Comparison of ENCODE assay signal across 16 cellular contexts in genomic region chr12:81209001-81209400, GRCh38.
A peak's percentile ranks its signal among the peaks of the same experiment; 100 is the strongest.
DNase-seq lines count a peak whose midpoint lies in the region; ATAC-seq, FAIRE-seq and TF ChIP-seq lines count a peak whose summit lies in the region.
"Had no signal": no experiment of that assay in that cellular context is flagged by ENCODE, and none has a peak within 500 bp of the region (broad histone marks: within the 10 kb centered on the region; RNA-seq: fewer than 3 reads in every experiment).

No MANE protein-coding gene starts in this region.

- H3K4me1 ChIP-seq in IMR-90 (ENCODE audit: control insufficient read depth, insufficient read depth, low read length), result no peaks in the 10 kb centered on the region
- H3K4me1 ChIP-seq in endodermal cell (ENCODE audit: control insufficient read depth, insufficient read depth, low read length), result peaks cover 25% of the 10 kb centered on the region
- peaks cover 35% of the 10 kb centered on the region for H3K4me1 ChIP-seq in HepG2 (ENCODE audit: insufficient read depth, low read length)
- no peaks in the 10 kb centered on the region for H3K4me1 ChIP-seq in upper lobe of left lung
- H3K4me1 ChIP-seq: prostate gland had no signal

- no peaks in the 10 kb centered on the region for H3K79me1 ChIP-seq in IMR-90 (ENCODE audit: low read depth in 1 of 2, low read length in 2 of 2)

- H3K4me3 Mint-ChIP-seq in endodermal cell, result peak overlapping the region; percentile 9
- no peak overlapping the region for H3K4me3 Mint-ChIP-seq in immature natural killer cell
- H3K4me3 Mint-ChIP-seq: activated CD4-positive, alpha-beta T cell treated with anti-CD3 and anti-CD28 coated beads for 36 hours had no signal

- no peak overlapping the region for H4K5ac ChIP-seq in IMR-90 (ENCODE audit: low read depth, low read length)

- DNase-seq in AG08395 (ENCODE audit: low spot score), result peak; percentile 5
- peak; percentile 8 for DNase-seq in IMR-90
- no peak for DNase-seq in endodermal cell
- peak; percentile 49 for DNase-seq in HepG2 (ENCODE audit: low spot score)
- DNase-seq in upper lobe of left lung, result no peak
- DNase-seq in immature natural killer cell, result no peak
- DNase-seq: ACHN; activated CD4-positive, alpha-beta T cell treated with anti-CD3 and anti-CD28 coated beads for 36 hours; activated naive CD4-positive, alpha-beta T cell treated with anti-CD3 and anti-CD28 coated beads, Interleukin-2, amount 50 U/mL, for 16 hours; cerebellar nuclear complex; hippocampal formation; left colon; NCI-H2081 treated with DMSO at 0.1 percent for 48 hours had no signal

- H4K8ac ChIP-seq in IMR-90 (ENCODE audit: low read depth in 2 of 2, low read length in 2 of 2), result no peak overlapping the region

- H3K9me1 ChIP-seq in IMR-90 (ENCODE audit: insufficient read depth, low read length), result no peaks in the 10 kb centered on the region

- no peak overlapping the region for H2BK5ac ChIP-seq in IMR-90 (ENCODE audit: low read depth, low read length, poor library complexity, severe bottlenecking)

- intact Hi-C loops in IMR-90 (cut with micrococcal nuclease) (no loop called here), HepG2 (cut with micrococcal nuclease; ENCODE audit: unreplicated experiment) (no loop called here)

- H3K56ac ChIP-seq in IMR-90 (ENCODE audit: extremely low read depth, insufficient read depth, low read length), result no peak overlapping the region

- no peak overlapping the region for H2AFZ ChIP-seq in IMR-90 (replicated peaks; ENCODE audit: low read length, poor library complexity)
- no peak overlapping the region for H2AFZ ChIP-seq in HepG2 (ENCODE audit: low read length)

- H3K18ac ChIP-seq in IMR-90 (ENCODE audit: low read depth, low read length), result no peak overlapping the region

- H3K27ac ChIP-seq in IMR-90 (ENCODE audit: insufficient read depth, low read length), result no peak overlapping the region
- no peak overlapping the region for H3K27ac ChIP-seq in endodermal cell (ENCODE audit: low read depth, low read length)
- H3K27ac ChIP-seq in HepG2 (ENCODE audit: extremely low read length, insufficient read depth, low read length), result peak overlapping the region; percentile 32
- no peak overlapping the region for H3K27ac ChIP-seq in upper lobe of left lung
- H3K27ac ChIP-seq: prostate gland had no signal

- H3K36me3 ChIP-seq in IMR-90 (ENCODE audit: control insufficient read depth, insufficient read depth, low read length) (no peaks in the 10 kb centered on the region), endodermal cell (ENCODE audit: control insufficient read depth, insufficient read depth, low read length) (no peaks in the 10 kb centered on the region), HepG2 (replicated peaks in 1 of 2; ENCODE audit: control insufficient read depth in 1 of 2, insufficient read depth in 2 of 2, low read length in 2 of 2) (peaks cover 2 to 16% of the 10 kb centered on the region in 2 experiments; a peak in 2 of 5 replicates), upper lobe of left lung (no peaks in the 10 kb centered on the region)
- H3K36me3 ChIP-seq: prostate gland had no signal

- H2AK9ac ChIP-seq in IMR-90 (replicated peaks; ENCODE audit: low read depth, low read length, poor library complexity), result no peak overlapping the region

- no peak overlapping the region for H2BK15ac ChIP-seq in IMR-90 (ENCODE audit: low read depth, low read length)

- POLR2A ChIA-PET in IMR-90 (lab: Charles Lee; ENCODE audit: unreplicated experiment), result no interaction called here
- POLR2A ChIA-PET in HepG2 (lab: Yijun Ruan, JAX), result no interaction called here

- H3K27me3 ChIP-seq in IMR-90 (ENCODE audit: control insufficient read depth, insufficient read depth, low read length) (no peaks in the 10 kb centered on the region), endodermal cell (ENCODE audit: control insufficient read depth, insufficient read depth, low read length, poor library complexity, severe bottlenecking) (no peaks in the 10 kb centered on the region), HepG2 (ENCODE audit: control insufficient read depth in 1 of 2, insufficient read depth in 2 of 2, low read length in 2 of 2) (no peaks in the 10 kb centered on the region), upper lobe of left lung (no peaks in the 10 kb centered on the region)

- H4K20me1 ChIP-seq in IMR-90 (ENCODE audit: insufficient read depth, low read length), result no peaks in the 10 kb centered on the region
- no peaks in the 10 kb centered on the region for H4K20me1 ChIP-seq in HepG2 (ENCODE audit: insufficient read depth, low read length)

- FAIRE-seq in HepG2 (lab: Jason Lieb, UNC), result peak; percentile 70

- no peak overlapping the region for H2BK120ac ChIP-seq in IMR-90 (ENCODE audit: low read depth, low read length)

- H3K4me1 Mint-ChIP-seq in endodermal cell (peaks cover 65% of the 10 kb centered on the region), immature natural killer cell (no peaks in the 10 kb centered on the region)
- H3K4me1 Mint-ChIP-seq: activated CD4-positive, alpha-beta T cell treated with anti-CD3 and anti-CD28 coated beads for 36 hours had no signal

- no peak overlapping the region for H3K4ac ChIP-seq in IMR-90 (ENCODE audit: low read depth, low read length)

- TF ChIP-seq CTCF in IMR-90 (conservative IDR thresholded peaks at IDR 0.05; ENCODE audit: low read depth, low read length) (no peak), endodermal cell (conservative IDR thresholded peaks at IDR 0.05) (no peak), HepG2 (CRISPR knock-in tag; IDR thresholded peaks at IDR 0.05) (no peak), upper lobe of left lung (IDR thresholded peaks at IDR 0.05) (no peak)

- in situ Hi-C loops in IMR-90 (cut with MboI; ENCODE audit: low sequenced_read_pairs), result no loop called here
- in situ Hi-C loops in HepG2 (cut with HindIII; ENCODE audit: extremely low pct_ligation_motif_present, low pct_unique_long_range_greater_than_20kb), result no loop called here

- H3K4me2 ChIP-seq in IMR-90 (ENCODE audit: low read depth, low read length) (no peak overlapping the region), HepG2 (ENCODE audit: low read depth, low read length) (no peak overlapping the region)

- H4K91ac ChIP-seq in IMR-90 (ENCODE audit: insufficient read depth, low read depth, low read length), result no peak overlapping the region

- H3K27ac Mint-ChIP-seq in endodermal cell (no peak overlapping the region), immature natural killer cell (no peak overlapping the region)
- H3K27ac Mint-ChIP-seq: activated CD4-positive, alpha-beta T cell treated with anti-CD3 and anti-CD28 coated beads for 36 hours had no signal

- H3K4me3 ChIP-seq in IMR-90 (ENCODE audit: insufficient read depth, low read depth, low read length), result no peak overlapping the region
- H3K4me3 ChIP-seq in endodermal cell (ENCODE audit: low read length), result peak overlapping the region; percentile 25
- H3K4me3 ChIP-seq in HepG2 (replicated peaks in 1 of 3; ENCODE audit: insufficient read depth in 1 of 3, low read depth in 2 of 3, low read length in 3 of 3), result no peak overlapping the region
- H3K4me3 ChIP-seq in upper lobe of left lung, result no peak overlapping the region
- H3K4me3 ChIP-seq: prostate gland had no signal

- no peak overlapping the region for H2BK20ac ChIP-seq in IMR-90 (ENCODE audit: low read depth, low read length)

- H3K36me3 Mint-ChIP-seq in endodermal cell (ENCODE audit: low read depth), result no peaks in the 10 kb centered on the region
- no peaks in the 10 kb centered on the region for H3K36me3 Mint-ChIP-seq in immature natural killer cell

- no peak overlapping the region for H3K14ac ChIP-seq in IMR-90 (replicated peaks; ENCODE audit: low read depth, low read length)

- H3K9ac ChIP-seq in IMR-90 (ENCODE audit: low read depth, low read length) (no peak overlapping the region), endodermal cell (ENCODE audit: extremely low read depth, low read length, poor library complexity, severe bottlenecking) (no peak overlapping the region), HepG2 (ENCODE audit: insufficient read depth, low read depth, low read length) (no peak overlapping the region)

- no peak for TF ChIP-seq RAD21 in IMR-90 (IDR thresholded peaks at IDR 0.05; ENCODE audit: low read length)
- no peak for TF ChIP-seq RAD21 in HepG2 (CRISPR knock-in tag; IDR thresholded peaks at IDR 0.05)

- H3K27me3 Mint-ChIP-seq in endodermal cell (ENCODE audit: insufficient read depth), result no peaks in the 10 kb centered on the region
- peaks cover 0 to 1% (median 0%) of the 10 kb centered on the region in 3 donors for H3K27me3 Mint-ChIP-seq in immature natural killer cell (ENCODE audit: low read depth in 3 of 3)
- H3K27me3 Mint-ChIP-seq: activated CD4-positive, alpha-beta T cell treated with anti-CD3 and anti-CD28 coated beads for 36 hours had no signal

- no peaks in the 10 kb centered on the region for H3K79me2 ChIP-seq in HepG2 (ENCODE audit: insufficient read depth, low read length)

- CTCF ChIA-PET in IMR-90 (lab: Yijun Ruan, JAX) (no interaction called here), HepG2 (lab: Yijun Ruan, JAX; ENCODE audit: low intra/inter-chr PET ratio, low total read pairs) (no interaction called here)

- no peak for TF ChIP-seq POLR2A in IMR-90 (IDR thresholded peaks at IDR 0.05; ENCODE audit: low read depth, low read length)
- no peak for TF ChIP-seq POLR2A in HepG2 (IDR thresholded peaks at IDR 0.05; ENCODE audit: insufficient read depth in 1 of 2, low read depth in 2 of 2, low read length in 2 of 2)
- no peak for TF ChIP-seq POLR2A in upper lobe of left lung (IDR thresholded peaks at IDR 0.05)

- BruUV-seq in IMR-90 (replicated peaks; lab: Mats Ljungman, UMichigan), result no TSS peak
- no TSS peak for BruUV-seq in HepG2 (replicated peaks; lab: Mats Ljungman, UMichigan)

- ATAC-seq in IMR-90 (ENCODE audit: low read depth) (peak; percentile 37; the same call in 1 of the 2 replicates), HepG2 (peak; percentile 91), HG02973 (IDR thresholded peaks at IDR 0.05; ENCODE audit: unreplicated experiment) (no peak), upper lobe of left lung (ENCODE audit: low FRiP score in 2 of 2) (no peak), GM18517 (IDR thresholded peaks at IDR 0.05; ENCODE audit: unreplicated experiment) (no peak)
- ATAC-seq: activated CD4-positive, alpha-beta T cell treated with anti-CD3 and anti-CD28 coated beads for 36 hours had no signal

- no peak overlapping the region for H3K23ac ChIP-seq in IMR-90 (ENCODE audit: low read depth, low read length)

- H3K9me3 ChIP-seq in IMR-90 (ENCODE audit: control insufficient read depth, insufficient read depth, low read length) (no peaks in the 10 kb centered on the region), endodermal cell (ENCODE audit: control insufficient read depth, low read length) (no peaks in the 10 kb centered on the region), HepG2 (ENCODE audit: low read length) (no peaks in the 10 kb centered on the region), upper lobe of left lung (no peaks in the 10 kb centered on the region)
- H3K9me3 ChIP-seq: prostate gland had no signal

- dilution Hi-C loops in IMR-90 (cut with HindIII; ENCODE audit: low sequenced_read_pairs, unreplicated experiment), result no loop called here

- H3K9me3 Mint-ChIP-seq in endodermal cell, result no peaks in the 10 kb centered on the region
- peaks cover 1 to 29% (median 7%) of the 10 kb centered on the region in 6 donors for H3K9me3 Mint-ChIP-seq in immature natural killer cell

- H2AK5ac ChIP-seq in IMR-90 (ENCODE audit: low read depth, low read length), result no peak overlapping the region

- no peak for TF ChIP-seq EP300 in HepG2 (IDR thresholded peaks at IDR 0.05; ENCODE audit: low read depth in 2 of 2, low read length in 2 of 2)
- TF ChIP-seq EP300 in HepG2 (CRISPR knock-in tag; IDR thresholded peaks at IDR 0.05; ENCODE audit: borderline replicate concordance), result no peak
- TF ChIP-seq EP300 in upper lobe of left lung (IDR thresholded peaks at IDR 0.05), result no peak

Comparison
In these comparisons a context has a peak if more than half of its experiments do, and no peak if none do; other contexts are left out.
1. DNase-seq: peak in AG08395 (single experiment), IMR-90 (single experiment) and HepG2 (single experiment); none in endodermal cell (single experiment), upper lobe of left lung (0 of 2) and immature natural killer cell (0 of 3).
2. ATAC-seq: peak in IMR-90 (single experiment) and HepG2 (single experiment); none in HG02973 (single experiment), upper lobe of left lung (0 of 2) and GM18517 (single experiment).